In genomic region chr4:143375326-143376073, GRCh38 we compare ENCODE assay signal across 1 cellular context.
TF ChIP-seq lines count a peak whose summit lies in the region.

No MANE protein-coding gene starts in this region.

TF ChIP-seq in liver, 16 proteins besides CTCF, POLR2A, EP300 and RAD21 (continued from another document):
- TF ChIP-seq ZBTB33 (IDR thresholded peaks at IDR 0.05): no peak
- TF ChIP-seq ATF3 (IDR thresholded peaks at IDR 0.05): no peak
- TF ChIP-seq FOXA1 (IDR thresholded peaks at IDR 0.05): no peak
- no peak for TF ChIP-seq EGR1 (IDR thresholded peaks at IDR 0.05; ENCODE audit: low read depth in 2 of 2)
- TF ChIP-seq MAX (IDR thresholded peaks at IDR 0.05): no peak
